8 cellular contexts compared by ENCODE assay signal in the genomic region with DNA sequence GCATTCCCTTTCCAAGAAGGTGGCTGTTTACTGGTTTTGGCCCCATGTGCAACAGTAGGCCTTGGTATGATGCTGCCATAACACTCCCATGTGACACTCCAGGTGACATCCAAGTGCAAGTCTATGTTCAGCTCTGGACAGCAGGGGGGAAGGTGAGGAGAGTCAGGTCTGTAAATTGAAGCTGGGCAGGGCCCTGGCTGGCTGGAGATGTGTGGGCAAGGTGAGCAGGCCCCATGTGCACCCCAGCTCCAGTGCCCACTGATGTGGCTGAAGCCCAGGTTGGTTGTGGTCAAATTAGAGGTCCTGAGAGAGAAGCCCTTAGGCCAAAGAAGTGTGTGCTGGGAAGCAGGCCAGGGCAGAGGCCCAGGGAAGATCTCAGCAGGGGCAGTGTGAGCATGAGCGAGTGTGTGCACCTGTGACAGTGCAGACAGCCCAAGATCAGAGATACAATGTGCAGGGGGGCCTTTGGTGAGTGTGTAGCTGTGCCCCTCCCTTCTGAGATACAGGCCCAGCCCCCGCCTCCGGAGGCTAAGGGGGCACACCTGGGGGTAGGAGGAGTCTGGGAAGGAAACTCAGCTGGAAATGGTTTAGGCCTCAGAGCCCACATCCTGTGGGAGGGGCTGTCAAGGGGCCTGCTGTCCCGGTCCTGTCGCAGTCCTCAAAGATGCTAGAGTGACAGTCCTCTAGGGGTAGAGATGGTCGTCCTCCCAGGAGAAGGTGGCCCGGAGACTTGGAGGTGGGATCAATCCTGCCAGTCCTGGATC. TPM values are rescaled to one million over a fixed set of nuclear protein-coding genes. Genes with fewer than 3 reads are reported as not detected.
DNase-seq lines count a peak whose midpoint lies in the region; ATAC-seq and TF ChIP-seq lines count a peak whose summit lies in the region.

No MANE protein-coding gene starts in this region.

- H3K9ac ChIP-seq in PC-3 (ENCODE audit: low read length) (no peak overlapping the region), neuronal stem cell (ENCODE audit: low read depth, low read length, poor library complexity) (no peak overlapping the region)

- POLR2A ChIA-PET in PC-3 (lab: Charles Lee; ENCODE audit: unreplicated experiment), result interaction anchor here (0.6 kb wide), 1 partner anchor 44 kb away, joined by 3 read pairs; a partner anchor contains a TSS

- intact Hi-C loops in PC-3 (cut with micrococcal nuclease), result no loop called here

- H2AK5ac ChIP-seq in neuronal stem cell (ENCODE audit: low read depth, low read length), result no peak overlapping the region

- no peak overlapping the region for H2BK15ac ChIP-seq in neuronal stem cell (ENCODE audit: low read length)

- no peaks in the 10 kb centered on the region for H3F3A ChIP-seq in PC-3 (ENCODE audit: low read length, unreplicated experiment)

- H3K23ac ChIP-seq in neuronal stem cell (ENCODE audit: low read depth, low read length, poor library complexity), result peak overlapping the region; percentile 31

- ATAC-seq in GM21723 (IDR thresholded peaks at IDR 0.05; ENCODE audit: unreplicated experiment) (peak; percentile 42), PC-3 (no peak)

- H3K79me1 ChIP-seq in neuronal stem cell (ENCODE audit: low read depth, low read length), result peaks cover 9% of the 10 kb centered on the region

- WGBS in neuronal stem cell (ENCODE audit: extremely low coverage in 2 of 2, insufficient read length in 2 of 2, insufficient replicate concordance in 1 of 2), 2 donors, result no CpG with 5 or more reads among the region's 7 CpGs

- no peak overlapping the region for H2AFZ ChIP-seq in PC-3 (ENCODE audit: low read length)
- H2AFZ ChIP-seq in neuronal stem cell (ENCODE audit: low read length), result no peak overlapping the region

- peak overlapping the region; percentile 21; the same call in 1 of the 2 replicates for H3K4me3 ChIP-seq in GM08714 (ENCODE audit: low read length)
- H3K4me3 ChIP-seq in PC-3 (ENCODE audit: low read length), result no peak overlapping the region
- no peak overlapping the region for H3K4me3 ChIP-seq in neuronal stem cell (ENCODE audit: low read length in 2 of 2)

- peaks cover 3% of the 10 kb centered on the region; the same call in 1 of the 2 replicates for H3K36me3 ChIP-seq in PC-3 (ENCODE audit: low read depth, low read length)
- peaks cover 57 to 60% of the 10 kb centered on the region in 2 donors for H3K36me3 ChIP-seq in neuronal stem cell (replicated peaks in 1 of 2; ENCODE audit: control insufficient read depth in 2 of 2, insufficient read depth in 2 of 2, low read length in 2 of 2)

- BruUV-seq in PC-3 (replicated peaks; lab: Mats Ljungman, UMichigan), result TSS peak; percentile 20

- no peak overlapping the region for H3K18ac ChIP-seq in neuronal stem cell (ENCODE audit: low read length)

- no peak overlapping the region for H4K91ac ChIP-seq in neuronal stem cell (ENCODE audit: low read depth, low read length, poor library complexity)

- H3K9me3 ChIP-seq in PC-3 (ENCODE audit: low read length), result no peaks in the 10 kb centered on the region
- H3K9me3 ChIP-seq in neuronal stem cell (replicated peaks in 1 of 2; ENCODE audit: control insufficient read depth in 2 of 2, insufficient read depth in 1 of 2, low read depth in 1 of 2, low read length in 2 of 2), result no peaks in the 10 kb centered on the region

- DNase-seq in PC-3 (no peak), neuronal stem cell (ENCODE audit: low spot score) (no peak), AG08395 (ENCODE audit: low spot score) (no peak), NCI-H446 (lab: John Stamatoyannopoulos, UW) (no peak), hepatic stellate cell (ENCODE audit: low spot score) (no peak)
- DNase-seq in activated naive CD4-positive, alpha-beta T cell treated with anti-CD3 and anti-CD28 coated beads, Interleukin-2, amount 50 U/mL, for 16 hours, result peak; percentile 42

- H3K14ac ChIP-seq in neuronal stem cell (ENCODE audit: low read length), result no peak overlapping the region

- no peak overlapping the region for H3K27ac ChIP-seq in PC-3 (ENCODE audit: low read length)
- H3K27ac ChIP-seq in neuronal stem cell (replicated peaks; ENCODE audit: low read length), result no peak overlapping the region

- CTCF ChIA-PET in PC-3 (lab: Charles Lee), result no interaction called here

- H2BK120ac ChIP-seq in neuronal stem cell (ENCODE audit: low read depth, low read length), result no peak overlapping the region

- no peaks in the 10 kb centered on the region for H3K9me2 ChIP-seq in PC-3 (replicated peaks; ENCODE audit: low read length)

- H3K4me2 ChIP-seq in PC-3 (ENCODE audit: low read length) (no peak overlapping the region), neuronal stem cell (ENCODE audit: insufficient read depth, low read length, poor library complexity, severe bottlenecking) (no peak overlapping the region)

- H2BK12ac ChIP-seq in neuronal stem cell (ENCODE audit: low read length), result no peak overlapping the region

- H3K79me2 ChIP-seq in PC-3 (ENCODE audit: low read length), result peaks cover 27% of the 10 kb centered on the region; the same call in 1 of the 2 replicates

- H3K4me1 ChIP-seq in PC-3 (ENCODE audit: insufficient read depth, low read length) (peaks cover 4% of the 10 kb centered on the region), neuronal stem cell (ENCODE audit: control insufficient read depth in 2 of 2, insufficient read depth in 1 of 2, low read depth in 1 of 2, low read length in 2 of 2) (no peaks in the 10 kb centered on the region)

- no peak overlapping the region for H2BK5ac ChIP-seq in neuronal stem cell (ENCODE audit: low read length)

- no peak for TF ChIP-seq CTCF in PC-3 (conservative IDR thresholded peaks at IDR 0.05; ENCODE audit: low read depth, low read length)

- H3K27me3 ChIP-seq in PC-3 (ENCODE audit: low read length) (no peaks in the 10 kb centered on the region), neuronal stem cell (ENCODE audit: control insufficient read depth in 3 of 3, insufficient read depth in 3 of 3, low read depth in 1 of 3, low read length in 3 of 3) (no peaks in the 10 kb centered on the region)

- H3K4ac ChIP-seq in neuronal stem cell (ENCODE audit: low read length), result no peak overlapping the region

- H4K8ac ChIP-seq in neuronal stem cell (ENCODE audit: low read depth, low read length), result no peak overlapping the region

- no peaks in the 10 kb centered on the region for H4K20me1 ChIP-seq in PC-3 (ENCODE audit: low read length)

RNA-seq across cellular contexts. Expression of a gene that starts 18.6 kb away (rescaled TPM):
- 34.4 and 38.2 TPM in 2 replicates for total RNA-seq in PC-3 (2014; rRNA removed)
- polyA plus RNA-seq in neuronal stem cell (2013, experiment 1 of 2), result 29.2 TPM
- 27.6 TPM for polyA plus RNA-seq in neuronal stem cell (2013, experiment 2 of 2)

RNA-seq across cellular contexts. Expression of a gene that starts 21.3 kb away (rescaled TPM):
- total RNA-seq in PC-3 (2014; rRNA removed), result 5.1 and 6.1 TPM in 2 replicates
- 5.4 TPM for polyA plus RNA-seq in neuronal stem cell (2013, experiment 1 of 2)
- polyA plus RNA-seq in neuronal stem cell (2013, experiment 2 of 2), result 5.2 TPM

RNA-seq across cellular contexts. Expression of a gene that starts 43.5 kb away (rescaled TPM):
- total RNA-seq in PC-3 (2014; rRNA removed), result 25.0 and 29.0 TPM in 2 replicates
- 67.3 TPM for polyA plus RNA-seq in neuronal stem cell (2013, experiment 1 of 2)
- polyA plus RNA-seq in neuronal stem cell (2013, experiment 2 of 2), result 64.6 TPM

RNA-seq across cellular contexts. Expression of a gene that starts 56.1 kb away (rescaled TPM):
- 17.0 and 40.2 TPM in 2 replicates for total RNA-seq in PC-3 (2014; rRNA removed)
- 77.7 TPM for polyA plus RNA-seq in neuronal stem cell (2013, experiment 1 of 2)
- 78.0 TPM for polyA plus RNA-seq in neuronal stem cell (2013, experiment 2 of 2)
